Comparison of ENCODE assay signal across 8 cellular contexts in genomic region chr2:38603402-38604265, GRCh38. TPM values are rescaled to one million over a fixed set of nuclear protein-coding genes. Genes with fewer than 3 reads are reported as not detected.
DNase-seq lines count a peak whose midpoint lies in the region; ATAC-seq and TF ChIP-seq lines count a peak whose summit lies in the region.

No MANE protein-coding gene starts in this region.

- H3K27me3 ChIP-seq in DND-41 (ENCODE audit: insufficient read depth, low read length, poor library complexity) = no peaks in the 10 kb centered on the region
- no peaks in the 10 kb centered on the region for H3K27me3 ChIP-seq in upper lobe of left lung

- WGBS in upper lobe of left lung, 2 donors = 13% methylated on average over 23 of the region's 23 CpGs

- peaks cover 25% of the 10 kb centered on the region for H4K20me1 ChIP-seq in DND-41 (ENCODE audit: insufficient read depth, low read length)

- H3K9me3 ChIP-seq in DND-41 (ENCODE audit: insufficient read depth, low read length, severe bottlenecking) (no peaks in the 10 kb centered on the region), upper lobe of left lung (no peaks in the 10 kb centered on the region)

- peak; percentile 70 for ATAC-seq in DND-41 (ENCODE audit: insufficient read depth, low read depth)
- peak; percentile 77 to 85 for ATAC-seq in left cardiac atrium
- ATAC-seq in upper lobe of left lung (ENCODE audit: low FRiP score in 2 of 2) = peak; percentile 83 to 93

- peak overlapping the region; percentile 82 for H3K4me2 ChIP-seq in DND-41 (ENCODE audit: insufficient read depth, low read length)

- H3K27ac ChIP-seq in DND-41 (ENCODE audit: low read length) (peak overlapping the region; percentile 96), upper lobe of left lung (peak overlapping the region; percentile 92 to 99 (median 96))

- peak; percentile 97 for TF ChIP-seq CTCF in DND-41 (IDR thresholded peaks at IDR 0.05; ENCODE audit: borderline replicate concordance, extremely low read depth, low read length, poor library complexity, severe bottlenecking)
- peak; percentile 97 for TF ChIP-seq CTCF in HFF-Myc (IDR thresholded peaks at IDR 0.05; ENCODE audit: low read depth, low read length, missing control alignments)
- peak; percentile 71 to 89 (median 84) for TF ChIP-seq CTCF in upper lobe of left lung (IDR thresholded peaks at IDR 0.05)

- H3K79me2 ChIP-seq in DND-41 (ENCODE audit: insufficient read depth, low read length) = peaks cover 42% of the 10 kb centered on the region

- peak; percentile 90 for DNase-seq in DND-41
- DNase-seq in HFF-Myc (ENCODE audit: extremely low read depth, low read depth) = no peak
- DNase-seq in NCI-H1417 (lab: John Stamatoyannopoulos, UW) = peak; percentile 87 to 93 (median 87)
- peak; percentile 45 to 79 for DNase-seq in SW 1271 (lab: John Stamatoyannopoulos, UW)
- DNase-seq in activated naive CD8-positive, alpha-beta T cell treated with anti-CD3 and anti-CD28 coated beads, Interleukin-2, amount 50 U/mL, for 16 hours (ENCODE audit: low read depth, low spot score) = peak; percentile 55
- peak; percentile 85 for DNase-seq in left cardiac atrium
- DNase-seq in posterior vena cava (ENCODE audit: low spot score) = peak; percentile 95
- DNase-seq in upper lobe of left lung = peak; percentile 83 to 97

- H2AFZ ChIP-seq in DND-41 (ENCODE audit: low read depth, low read length) = peak overlapping the region; percentile 78

- H3K4me1 ChIP-seq in DND-41 (ENCODE audit: insufficient read depth, low read length) (peaks cover 55% of the 10 kb centered on the region), upper lobe of left lung (peaks cover 25 to 40% (median 33%) of the 10 kb centered on the region in 4 donors)

- intact Hi-C loops in left cardiac atrium (cut with DNase I) = loop anchor here in 1 of 2 donors (5.0 kb wide), 1 partner anchor 64 kb away; the partner anchor contains the start of gene GALM
- intact Hi-C loops in posterior vena cava (cut with DNase I) = no loop called here

- peak overlapping the region; percentile 96 for H3K9ac ChIP-seq in DND-41 (ENCODE audit: low read depth, low read length)

- peak overlapping the region; percentile 87 to 94; a peak in 3 of 4 replicates for H3K4me3 ChIP-seq in DND-41 (ENCODE audit: low read depth in 1 of 2, low read length in 2 of 2)
- H3K4me3 ChIP-seq in HFF-Myc (replicated peaks; ENCODE audit: low read depth, low read length) = peak overlapping the region; percentile 55
- H3K4me3 ChIP-seq in upper lobe of left lung = peak overlapping the region; percentile 36 to 86 (median 70)

- TF ChIP-seq POLR2A in upper lobe of left lung (IDR thresholded peaks at IDR 0.05) = no peak

- H3K36me3 ChIP-seq in DND-41 (ENCODE audit: insufficient read depth, low read length) (peaks cover 7% of the 10 kb centered on the region; the same call in 1 of the 2 replicates), upper lobe of left lung (no peaks in the 10 kb centered on the region)

- no peak for TF ChIP-seq EP300 in upper lobe of left lung (IDR thresholded peaks at IDR 0.05)

RNA-seq across cellular contexts. Expression of gene HNRNPLL, which starts 0.9 kb away (rescaled TPM):
- total RNA-seq in left cardiac atrium (10 to 100 TPM; 24.7 to 28.3 TPM), posterior vena cava (10 to 100 TPM; 54.6 to 55.6 TPM), upper lobe of left lung (10 to 100 TPM; 41.0 to 71.3 (median 46.2) TPM)
